ENCODE assay signal across 22 cellular contexts in genomic region chr14:37900582-37900981, GRCh38.
A peak's percentile ranks its signal among the peaks of the same experiment; 100 is the strongest.
DNase-seq lines count a peak whose midpoint lies in the region; ATAC-seq, FAIRE-seq and TF ChIP-seq lines count a peak whose summit lies in the region.
"Had no signal": no experiment of that assay in that cellular context is flagged by ENCODE, and none has a peak within 500 bp of the region (broad histone marks: within the 10 kb centered on the region; RNA-seq: fewer than 3 reads in every experiment).

No MANE protein-coding gene starts in this region.

- WGBS in HepG2 (ENCODE audit: low lambda C conversion rate), result 45% methylated on average over 1 of the region's 1 CpG
- 37% methylated on average over 1 of the region's 1 CpG for WGBS in right lobe of liver (ENCODE audit: insufficient coverage, low coverage, low lambda C conversion rate, missing lambda C conversion rate)
- WGBS in smooth muscle cell (ENCODE audit: low lambda C conversion rate), result 89% methylated on average over 1 of the region's 1 CpG

- BruUV-seq in HepG2 (replicated peaks; lab: Mats Ljungman, UMichigan), result no TSS peak

- DNase-seq in HepG2 (ENCODE audit: low spot score), result no peak
- DNase-seq in right lobe of liver, result no peak
- peak; percentile 10 for DNase-seq in bronchial epithelial cell (ENCODE audit: low read depth)
- peak; percentile 39 for DNase-seq in fibroblast of gingiva (ENCODE audit: low read depth)
- no peak for DNase-seq in smooth muscle cell (lab: John Stamatoyannopoulos, UW; ENCODE audit: unreplicated experiment)
- no peak for DNase-seq in OCI-M1 (lab: John Stamatoyannopoulos, UW)
- DNase-seq in HK-2 (ENCODE audit: unreplicated experiment), result no peak
- DNase-seq: 8988T; CD4-positive, CD25-positive, alpha-beta regulatory T cell; DMS153; NCI-H1048; NCI-H1417; NCI-H1694; NCI-H2029 treated with DMSO at 0.1 percent for 48 hours; NCI-H2227 treated with DMSO at 0.1 percent for 48 hours; NCI-H510A; NCI-H69; Peyer's patch; SHP77 treated with DMSO at 0.1 percent for 48 hours had no signal

- no peak for TF ChIP-seq POLR2A in HepG2 (IDR thresholded peaks at IDR 0.05; ENCODE audit: insufficient read depth in 1 of 2, low read depth in 2 of 2, low read length in 2 of 2)
- TF ChIP-seq POLR2A in right lobe of liver (IDR thresholded peaks at IDR 0.05), result no peak

- H3K4me2 ChIP-seq in HepG2 (ENCODE audit: low read depth, low read length), result no peak overlapping the region
- H3K4me2 ChIP-seq in smooth muscle cell, result peak overlapping the region; percentile 3
- H3K4me2 ChIP-seq: BLaER1, KMS-11 had no signal

- POLR2A ChIA-PET in HepG2 (lab: Yijun Ruan, JAX), result no interaction called here

- no peak for TF ChIP-seq RAD21 in HepG2 (CRISPR knock-in tag; IDR thresholded peaks at IDR 0.05)

- CTCF ChIA-PET in HepG2 (lab: Yijun Ruan, JAX; ENCODE audit: low intra/inter-chr PET ratio, low total read pairs), result no interaction called here

- no peak overlapping the region for H3K27ac ChIP-seq in HepG2 (ENCODE audit: extremely low read length, insufficient read depth, low read length)
- H3K27ac ChIP-seq in right lobe of liver, result no peak overlapping the region
- no peak overlapping the region for H3K27ac ChIP-seq in smooth muscle cell (ENCODE audit: low read depth)
- H3K27ac ChIP-seq: BLaER1, KMS-11, Peyer's patch had no signal

- H3K79me2 ChIP-seq in HepG2 (ENCODE audit: insufficient read depth, low read length) (no peaks in the 10 kb centered on the region), smooth muscle cell (ENCODE audit: low read depth) (no peaks in the 10 kb centered on the region)

- ATAC-seq in HepG2 (no peak), right lobe of liver (no peak), GM19397 (IDR thresholded peaks at IDR 0.05; ENCODE audit: unreplicated experiment) (no peak)

- no peaks in the 10 kb centered on the region for H3F3A ChIP-seq in smooth muscle cell (ENCODE audit: low read depth)

- no peaks in the 10 kb centered on the region for H3K9me3 ChIP-seq in HepG2 (ENCODE audit: low read length)
- H3K9me3 ChIP-seq in right lobe of liver, result no peaks in the 10 kb centered on the region
- no peaks in the 10 kb centered on the region for H3K9me3 ChIP-seq in smooth muscle cell (replicated peaks; ENCODE audit: low read depth)
- H3K9me3 ChIP-seq: BLaER1, Peyer's patch had no signal

- H3K27me3 ChIP-seq in HepG2 (ENCODE audit: control insufficient read depth in 1 of 2, insufficient read depth in 2 of 2, low read length in 2 of 2), result no peaks in the 10 kb centered on the region
- H3K27me3 ChIP-seq in right lobe of liver, result no peaks in the 10 kb centered on the region
- no peaks in the 10 kb centered on the region for H3K27me3 ChIP-seq in bronchial epithelial cell (ENCODE audit: control insufficient read depth, insufficient read depth, low read length)
- H3K27me3 ChIP-seq in smooth muscle cell (ENCODE audit: low read depth), result no peaks in the 10 kb centered on the region
- H3K27me3 ChIP-seq: BLaER1, Peyer's patch had no signal

- no peak overlapping the region for H3K4me3 ChIP-seq in HepG2 (replicated peaks in 1 of 3; ENCODE audit: insufficient read depth in 1 of 3, low read depth in 2 of 3, low read length in 3 of 3)
- no peak overlapping the region for H3K4me3 ChIP-seq in right lobe of liver
- H3K4me3 ChIP-seq in bronchial epithelial cell (ENCODE audit: low read depth, low read length), result no peak overlapping the region
- H3K4me3 ChIP-seq in smooth muscle cell, result no peak overlapping the region
- H3K4me3 ChIP-seq: BLaER1, Peyer's patch had no signal

- TF ChIP-seq EP300 in HepG2 (IDR thresholded peaks at IDR 0.05; ENCODE audit: low read depth in 2 of 2, low read length in 2 of 2), result no peak
- TF ChIP-seq EP300 in HepG2 (CRISPR knock-in tag; IDR thresholded peaks at IDR 0.05; ENCODE audit: borderline replicate concordance), result no peak

- H3K36me3 ChIP-seq in HepG2 (replicated peaks in 1 of 2; ENCODE audit: control insufficient read depth in 1 of 2, insufficient read depth in 2 of 2, low read length in 2 of 2) (no peaks in the 10 kb centered on the region), right lobe of liver (no peaks in the 10 kb centered on the region), bronchial epithelial cell (ENCODE audit: control insufficient read depth, insufficient read depth, low read length) (no peaks in the 10 kb centered on the region), smooth muscle cell (ENCODE audit: low read depth) (no peaks in the 10 kb centered on the region)
- H3K36me3 ChIP-seq: BLaER1, Peyer's patch had no signal

- FAIRE-seq in HepG2 (lab: Jason Lieb, UNC) (no peak), bronchial epithelial cell (lab: Jason Lieb, UNC) (no peak)

- H4K20me1 ChIP-seq in HepG2 (ENCODE audit: insufficient read depth, low read length) (no peaks in the 10 kb centered on the region), smooth muscle cell (ENCODE audit: low read depth) (no peaks in the 10 kb centered on the region)
- H4K20me1 ChIP-seq: BLaER1 had no signal

- TF ChIP-seq CTCF in HepG2 (CRISPR knock-in tag; IDR thresholded peaks at IDR 0.05), result no peak
- TF ChIP-seq CTCF in right lobe of liver (IDR thresholded peaks at IDR 0.05), result no peak
- no peak for TF ChIP-seq CTCF in bronchial epithelial cell (IDR thresholded peaks at IDR 0.05; ENCODE audit: insufficient read depth, low read length, severe bottlenecking)
- TF ChIP-seq CTCF in smooth muscle cell (IDR thresholded peaks at IDR 0.05; ENCODE audit: borderline replicate concordance, insufficient read depth, poor library complexity, severe bottlenecking), result no peak

- in situ Hi-C loops in HepG2 (cut with HindIII; ENCODE audit: extremely low pct_ligation_motif_present, low pct_unique_long_range_greater_than_20kb), result loop anchor here (5.0 to 25.0 kb wide), 3 partner anchors 307 to 1112 kb away; partner anchors contain the start of gene SSTR1

- H2AFZ ChIP-seq in HepG2 (ENCODE audit: low read length), result no peak overlapping the region
- no peak overlapping the region for H2AFZ ChIP-seq in smooth muscle cell (ENCODE audit: low read depth)

- intact Hi-C loops in HepG2 (cut with micrococcal nuclease; ENCODE audit: unreplicated experiment), result loop anchor here (5.0 to 10.0 kb wide), 3 partner anchors 454 to 1117 kb away; no protein-coding TSS in a partner anchor
- intact Hi-C loops in right lobe of liver (cut with DNase I), result no loop called here

- H3K9ac ChIP-seq in HepG2 (ENCODE audit: insufficient read depth, low read depth, low read length) (no peak overlapping the region), smooth muscle cell (ENCODE audit: low read depth) (no peak overlapping the region)
- H3K9ac ChIP-seq: BLaER1, KMS-11 had no signal

- peaks cover 8% of the 10 kb centered on the region for H3K4me1 ChIP-seq in HepG2 (ENCODE audit: insufficient read depth, low read length)
- H3K4me1 ChIP-seq in right lobe of liver, result no peaks in the 10 kb centered on the region
- H3K4me1 ChIP-seq in smooth muscle cell (ENCODE audit: low read depth), result no peaks in the 10 kb centered on the region
- H3K4me1 ChIP-seq: BLaER1, Peyer's patch had no signal

TF ChIP-seq in HepG2, 621 proteins besides CTCF, POLR2A, EP300 and RAD21:
- TF ChIP-seq CEBPB (IDR thresholded peaks at IDR 0.05; ENCODE audit: borderline replicate concordance, low read depth, low read length) (peak; percentile 57; the same call in 1 of the 2 replicates), MAFG (CRISPR knock-in tag; IDR thresholded peaks at IDR 0.05) (no peak)

Comparison
In these comparisons a context has a peak if more than half of its experiments do, and no peak if none do; other contexts are left out.
1. DNase-seq: peak in bronchial epithelial cell (single experiment) and fibroblast of gingiva (single experiment); none in HepG2 (single experiment), right lobe of liver (0 of 3), smooth muscle cell (single experiment), OCI-M1 (single experiment) and HK-2 (single experiment).